ENCODE assay signal across 29 cellular contexts in genomic region chr6:3726421-3726820, GRCh38. TPM values are rescaled to one million over a fixed set of nuclear protein-coding genes. Genes with fewer than 3 reads are reported as not detected.
DNase-seq lines count a peak whose midpoint lies in the region; ATAC-seq, FAIRE-seq and TF ChIP-seq lines count a peak whose summit lies in the region.
"Had no signal": no experiment of that assay in that cellular context is flagged by ENCODE, and none has a peak within 500 bp of the region (broad histone marks: within the 10 kb centered on the region; RNA-seq: fewer than 3 reads in every experiment).

No MANE protein-coding gene starts in this region.

- TF ChIP-seq EP300 in GM12878 (IDR thresholded peaks at IDR 0.05; ENCODE audit: borderline replicate concordance in 1 of 2, control insufficient read depth in 1 of 2, low read depth in 2 of 2, low read length in 2 of 2): no peak

- no peak for FAIRE-seq in GM12878 (lab: Jason Lieb, UNC)
- FAIRE-seq: colon, G401.6, GM18507, RCC 7860 had no signal

- CTCF ChIA-PET in GM10248 (lab: Yijun Ruan, JAX) (interaction anchor here (2.2 kb wide), 1 partner anchor 22 kb away, joined by 7 read pairs; no protein-coding TSS in a partner anchor), GM12878 (lab: Yijun Ruan, JAX) (interaction anchor here (2.2 kb wide), 1 partner anchor 447 kb away, joined by 6 read pairs; no protein-coding TSS in a partner anchor)

- BruUV-seq in GM12878 (replicated peaks; lab: Mats Ljungman, UMichigan): no TSS peak

- TF ChIP-seq CTCF in GM10248 (IDR thresholded peaks at IDR 0.05; ENCODE audit: control extremely low read depth, extremely low read depth, low read depth, missing control alignments): no peak
- TF ChIP-seq CTCF in GM12878 (IDR thresholded peaks at IDR 0.05 in 2 of 3, conservative IDR thresholded peaks at IDR 0.05 in 1 of 3; ENCODE audit: control insufficient read depth in 2 of 3, extremely low read depth in 1 of 3, insufficient read depth in 1 of 3, low read depth in 3 of 3, low read length in 3 of 3): no peak
- TF ChIP-seq CTCF in osteoblast (IDR thresholded peaks at IDR 0.05; ENCODE audit: extremely low read depth, low read depth, low read length): no peak

- H3K4me2 ChIP-seq in GM12878 (ENCODE audit: control insufficient read depth, insufficient read depth): 0 out of 2 replicates have a peak overlapping the region, but pooled peaks have one; percentile 13
- no peak overlapping the region for H3K4me2 ChIP-seq in osteoblast (ENCODE audit: insufficient read depth, low read length)

- H3K79me2 ChIP-seq in GM12878 (ENCODE audit: control insufficient read depth, insufficient read depth, low read length): no peaks in the 10 kb centered on the region
- peaks cover 98% of the 10 kb centered on the region for H3K79me2 ChIP-seq in osteoblast (ENCODE audit: insufficient read depth, low read length)

- no peaks in the 10 kb centered on the region; the same call in 1 of the 2 replicates for H3K4me1 ChIP-seq in GM12878 (ENCODE audit: control insufficient read depth, insufficient read depth, low read length)
- peaks cover 33% of the 10 kb centered on the region for H3K4me1 ChIP-seq in osteoblast (ENCODE audit: insufficient read depth, low read length)
- H3K4me1 ChIP-seq: Caco-2, psoas muscle, testis, uterus had no signal

- no peak overlapping the region for H3K9ac ChIP-seq in GM12878 (ENCODE audit: control insufficient read depth, insufficient read depth, low read length)

- H4K20me1 ChIP-seq in GM12878 (ENCODE audit: control insufficient read depth, insufficient read depth): no peaks in the 10 kb centered on the region
- peaks cover 83% of the 10 kb centered on the region for H4K20me1 ChIP-seq in osteoblast (ENCODE audit: insufficient read depth, low read length)

- H3K9me3 ChIP-seq in GM12878 (replicated peaks; ENCODE audit: control insufficient read depth, insufficient read depth, low read length) (no peaks in the 10 kb centered on the region), osteoblast (ENCODE audit: low read depth, low read length) (no peaks in the 10 kb centered on the region)
- H3K9me3 ChIP-seq: Caco-2, neutrophil, psoas muscle, testis, uterus had no signal

- intact Hi-C loops in GM12878 (cut with micrococcal nuclease; ENCODE audit: unreplicated experiment): no loop called here

- no peak for TF ChIP-seq POLR2A in GM12878 (IDR thresholded peaks at IDR 0.05; ENCODE audit: low read depth, low read length)

- H3K4me3 ChIP-seq in GM12878: no peak overlapping the region
- H3K4me3 ChIP-seq in osteoblast (ENCODE audit: insufficient read depth, low read length): no peak overlapping the region
- H3K4me3 ChIP-seq: psoas muscle, testis, uterus had no signal

- no peak for TF ChIP-seq RAD21 in GM12878 (IDR thresholded peaks at IDR 0.05; ENCODE audit: insufficient read depth, low read depth, low read length)

- H3K36me3 ChIP-seq in GM12878 (ENCODE audit: control insufficient read depth in 2 of 2, insufficient read depth in 2 of 2, low read length in 1 of 2) (no peaks in the 10 kb centered on the region), osteoblast (ENCODE audit: insufficient read depth, low read length) (peaks cover 96% of the 10 kb centered on the region)
- H3K36me3 ChIP-seq: uterus had no signal

- SMC1A ChIA-PET in GM12878 (lab: Charles Lee; ENCODE audit: uncharacterized antibody, unreplicated experiment): interaction anchor here (0.9 kb wide), 1 partner anchor 447 kb away, joined by 3 read pairs; no protein-coding TSS in a partner anchor

- 35% methylated on average over 13 of the region's 13 CpGs for WGBS in GM12878 (ENCODE audit: insufficient coverage, insufficient replicate concordance, low lambda C conversion rate, missing lambda C conversion rate)

- POLR2A ChIA-PET in GM10248 (lab: Yijun Ruan, JAX) (no interaction called here), GM12878 (lab: Charles Lee) (no interaction called here)

- no peak overlapping the region for H3K27ac ChIP-seq in GM12878 (ENCODE audit: control insufficient read depth, insufficient read depth)
- peak overlapping the region; percentile 58 for H3K27ac ChIP-seq in osteoblast (ENCODE audit: low read depth, low read length)
- H3K27ac ChIP-seq: epithelial cell of prostate, neutrophil, psoas muscle, testis, uterus had no signal

- RAD21 ChIA-PET in GM12878 (lab: Charles Lee; ENCODE audit: unreplicated experiment): no interaction called here

- H3K27me3 ChIP-seq in GM12878 (replicated peaks in 1 of 2; ENCODE audit: control insufficient read depth in 2 of 2, insufficient read depth in 2 of 2, low read length in 1 of 2): no peaks in the 10 kb centered on the region
- no peaks in the 10 kb centered on the region for H3K27me3 ChIP-seq in osteoblast (ENCODE audit: insufficient read depth, low read length)
- H3K27me3 ChIP-seq: neutrophil, testis, uterus had no signal

- in situ Hi-C loops in GM12878 (cut with MboI): no loop called here

- H2AFZ ChIP-seq in GM12878 (ENCODE audit: control insufficient read depth, low read depth, low read length) (no peak overlapping the region), osteoblast (ENCODE audit: low read length) (no peak overlapping the region)

- DNase-seq in GM10248 (ENCODE audit: extremely low spot score) (peak; percentile 55), GM12878 (ENCODE audit: low read depth, low spot score) (no peak), osteoblast (ENCODE audit: insufficient read length, low spot score, missing footprints) (peak; percentile 88), T-helper 1 cell (no peak), dermis blood vessel endothelial cell (no peak)
- DNase-seq in stimulated activated CD4-positive, alpha-beta T cell treated with anti-CD3 and anti-CD28 coated beads, Interleukin-12 subunit alpha, Interleukin-12 subunit beta, amount 100 ng/mL, for 4 hours: no peak
- DNase-seq: activated CD8-positive, alpha-beta memory T cell treated with anti-CD3 and anti-CD28 coated beads, Interleukin-2, amount 50 U/mL, for 48 hours; activated CD8-positive, alpha-beta T cell treated with anti-CD3 and anti-CD28 coated beads for 36 hours; DMS79; effector CD4-positive, alpha-beta T cell; HCEC 1CT; islet precursor cell; left ventricle myocardium superior; NCI-H1436 treated with DMSO at 0.1 percent for 48 hours; NCI-H2081 treated with DMSO at 0.1 percent for 48 hours; NCI-H345; NCI-H69; psoas muscle; testis; uterus had no signal

- ATAC-seq in HG02885 (IDR thresholded peaks at IDR 0.05; ENCODE audit: poor library complexity, unreplicated experiment): peak; percentile 48
- ATAC-seq in GM12878: peak; percentile 68
- ATAC-seq in GM19023 (IDR thresholded peaks at IDR 0.05; ENCODE audit: unreplicated experiment): no peak
- ATAC-seq: activated CD8-positive, alpha-beta T cell treated with anti-CD3 and anti-CD28 coated beads for 36 hours; left ventricle myocardium superior had no signal

TF ChIP-seq in GM12878, 131 proteins besides CTCF, POLR2A, EP300 and RAD21 (continues in another document):
- TF ChIP-seq EED (IDR thresholded peaks at IDR 0.05; ENCODE audit: low read depth): no peak
- TF ChIP-seq FOXM1 (IDR thresholded peaks at IDR 0.05; ENCODE audit: low read depth, low read length): no peak
- no peak for TF ChIP-seq SREBF2 (IDR thresholded peaks at IDR 0.05; ENCODE audit: low read length)
- TF ChIP-seq BHLHE40 (IDR thresholded peaks at IDR 0.05; ENCODE audit: borderline replicate concordance in 1 of 2, low read depth in 2 of 2, low read length in 1 of 2): peak in 1 of 2 experiments; percentile 65; a peak in 2 of 4 replicates
- TF ChIP-seq KDM1A (IDR thresholded peaks at IDR 0.05; ENCODE audit: borderline replicate concordance): no peak
- no peak for TF ChIP-seq MEF2A (IDR thresholded peaks at IDR 0.05; ENCODE audit: insufficient read depth, low read depth, low read length)
- TF ChIP-seq CREM (IDR thresholded peaks at IDR 0.05; ENCODE audit: low read depth): 0 out of 2 replicates have a peak, but pooled peaks have one; percentile 17
- 0 out of 2 replicates have a peak, but pooled peaks have one; percentile 34 for TF ChIP-seq DPF2 (IDR thresholded peaks at IDR 0.05)
- peak; percentile 39; the same call in 1 of the 2 replicates for TF ChIP-seq IKZF1 (conservative IDR thresholded peaks at IDR 0.05)
- no peak for TF ChIP-seq IKZF2 (IDR thresholded peaks at IDR 0.05)
- no peak for TF ChIP-seq ASH2L (IDR thresholded peaks at IDR 0.05; ENCODE audit: borderline replicate concordance, low read depth)
- TF ChIP-seq POLR2AphosphoS2 (IDR thresholded peaks at IDR 0.05; ENCODE audit: low read depth, low read length): no peak
- no peak for TF ChIP-seq CREB1 (IDR thresholded peaks at IDR 0.05; ENCODE audit: low read depth)

RNA-seq across cellular contexts. Expression of gene PXDC1, which starts 25.1 kb away (rescaled TPM):
- total RNA-seq in GM12878 (2013; cell fraction: nucleolus; rRNA removed): 0.19 TPM in 1 of 2 replicates, not detected in the other
- 0.40 and 0.44 TPM in 2 replicates for total RNA-seq in GM12878 (2014; rRNA removed)
- 0.18 and 0.36 TPM in 2 replicates for total RNA-seq in GM12878 (2014; rRNA removed; fragmentation: Illumina TruSeq; extraction: Trizol)
- 0.72 TPM in 2 replicates for total RNA-seq in GM12878 (2021)
- 0.31 TPM for polyA plus RNA-seq in GM12878 (2011; ENCODE audit: low read depth)
- polyA plus RNA-seq in GM12878 (2011; rRNA removed): 0.03 TPM in 1 of 2 replicates, not detected in the other
- not detected in 2 replicates for polyA plus RNA-seq in GM12878 (2011; cell fraction: cytosol; rRNA removed)
- not detected in 2 replicates for polyA plus RNA-seq in GM12878 (2011; cell fraction: nucleus; rRNA removed)
- polyA plus RNA-seq in GM12878 (2012): 0.43 and 0.88 TPM in 2 replicates
- 0.28 and 0.38 TPM in 2 replicates for polyA plus RNA-seq in GM12878 (2014; fragmentation: Illumina TruSeq; extraction: Trizol)
- under 1 TPM; 0.06 to 0.18 TPM for polyA plus RNA-seq in GM12878 (2014; fragmentation: Nextera tagmentation; extraction: Ambion mirVana)
- 0.50 and 0.52 TPM in 2 replicates for polyA plus RNA-seq in GM12878 (2014; rRNA removed)
- polyA plus RNA-seq in GM12878 (2016; fragmentation: Nextera tagmentation; extraction: Ambion mirVana): not detected
- not detected in 2 replicates for polyA minus RNA-seq in GM12878 (2011; rRNA and poly(A)+ RNA removed)
- polyA minus RNA-seq in GM12878 (2011; cell fraction: cytosol; rRNA and poly(A)+ RNA removed): not detected in 2 replicates
- not detected in 2 replicates for polyA minus RNA-seq in GM12878 (2011; cell fraction: nucleus; rRNA and poly(A)+ RNA removed)
- 144 and 161 TPM in 2 replicates for total RNA-seq in osteoblast
- total RNA-seq in dermis blood vessel endothelial cell: 61.5 and 135 TPM in 2 replicates

Comparison
In these comparisons a context has a peak if more than half of its experiments do, and no peak if none do; other contexts are left out.
1. DNase-seq: peak in GM10248 (single experiment) and osteoblast (single experiment); none in GM12878 (single experiment), T-helper 1 cell (0 of 5), stimulated activated CD4-positive, alpha-beta T cell treated with anti-CD3 and anti-CD28 coated beads, Interleukin-12 subunit alpha, Interleukin-12 subunit beta, amount 100 ng/mL, for 4 hours (single experiment) and dermis blood vessel endothelial cell (single experiment).
2. RNA of gene PXDC1, which starts 25.1 kb away (total RNA-seq): 144 to 161 TPM in osteoblast and 61.5 to 135 TPM in dermis blood vessel endothelial cell; 0.18 to 0.72 TPM in GM12878; every median in the first group is over 10 times any median in the second.